Comparison of ENCODE assay signal across 6 cellular contexts in genomic region chr21:30408782-30409494, GRCh38.
DNase-seq lines count a peak whose midpoint lies in the region; ATAC-seq lines count a peak whose summit lies in the region.

No MANE protein-coding gene starts in this region.

- ATAC-seq in GM18858 (IDR thresholded peaks at IDR 0.05; ENCODE audit: unreplicated experiment), result peak; percentile 47
- no peak for ATAC-seq in stimulated activated naive CD8-positive, alpha-beta T cell treated with anti-CD3 and anti-CD28 coated beads, Interleukin-15, Interleukin-2, amounts not matched to agents 100 U/mL and 50 U/mL, for 24 hours

- DNase-seq in NCI-H446 treated with DMSO at 0.1 percent for 48 hours (lab: John Stamatoyannopoulos, UW) (peak; percentile 99), ecto neural progenitor cell (ENCODE audit: low spot score) (peak; percentile 74), cerebellar nuclear complex (lab: John Stamatoyannopoulos, UW) (no peak), Ammon's horn (ENCODE audit: low spot score) (no peak)
- peak; percentile 3 for DNase-seq in stimulated activated naive CD8-positive, alpha-beta T cell treated with anti-CD3 and anti-CD28 coated beads, Interleukin-15, Interleukin-2, amounts not matched to agents 100 U/mL and 50 U/mL, for 24 hours

Comparison
In these comparisons a context has a peak if more than half of its experiments do, and no peak if none do; other contexts are left out.
1. DNase-seq: peak in NCI-H446 treated with DMSO at 0.1 percent for 48 hours (single experiment), ecto neural progenitor cell (single experiment) and stimulated activated naive CD8-positive, alpha-beta T cell treated with anti-CD3 and anti-CD28 coated beads, Interleukin-15, Interleukin-2, amounts not matched to agents 100 U/mL and 50 U/mL, for 24 hours (single experiment); none in cerebellar nuclear complex (0 of 2) and Ammon's horn (single experiment).